ENCODE assay signal across 30 cellular contexts in the genomic region with DNA sequence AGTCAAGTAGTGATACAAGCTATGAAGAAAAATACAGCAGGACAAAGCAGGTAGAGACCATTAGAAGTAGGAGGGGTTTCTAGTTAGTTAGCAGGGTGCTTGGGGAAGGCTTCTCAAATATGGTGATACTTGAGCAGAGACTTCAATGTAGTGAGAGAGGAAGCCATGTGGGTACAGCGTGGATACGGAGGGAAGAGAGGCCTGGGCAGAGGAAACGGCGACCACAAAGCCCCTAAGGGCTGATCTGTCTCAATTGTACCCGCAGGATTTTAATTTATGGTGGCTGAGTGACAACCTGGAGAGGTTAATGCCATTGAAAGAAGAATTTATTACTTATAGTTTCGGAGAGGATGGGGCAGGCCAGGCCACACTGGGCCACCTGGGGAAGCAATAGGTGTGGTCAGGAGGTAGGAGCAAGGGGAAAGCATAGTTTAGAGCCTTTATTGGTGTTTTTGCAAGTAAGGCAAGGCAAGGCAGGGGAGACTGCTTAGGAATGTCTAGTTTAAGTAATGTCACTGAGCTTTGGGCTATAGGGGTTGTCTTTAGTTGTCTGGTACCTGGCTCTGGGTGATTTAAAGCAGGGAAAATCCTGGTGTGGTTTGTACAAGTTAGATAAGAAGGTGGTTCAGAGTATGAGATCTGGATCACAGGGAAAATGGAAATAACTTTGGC. TPM values are rescaled to one million over a fixed set of nuclear protein-coding genes. Genes with fewer than 3 reads are reported as not detected.
A peak's percentile ranks its signal among the peaks of the same experiment; 100 is the strongest.
DNase-seq lines count a peak whose midpoint lies in the region; ATAC-seq and TF ChIP-seq lines count a peak whose summit lies in the region.
"Had no signal": no experiment of that assay in that cellular context is flagged by ENCODE, and none has a peak within 500 bp of the region (broad histone marks: within the 10 kb centered on the region; RNA-seq: fewer than 3 reads in every experiment).

No MANE protein-coding gene starts in this region.

- TF ChIP-seq EP300 in esophagus muscularis mucosa (IDR thresholded peaks at IDR 0.05): no peak

- H3K79me2 ChIP-seq in GM23338 (replicated peaks; ENCODE audit: insufficient read depth): no peaks in the 10 kb centered on the region

- WGBS in esophagus muscularis mucosa: 73% methylated on average over 6 of the region's 6 CpGs

- 0 out of 2 replicates have a peak overlapping the region, but pooled peaks have one; percentile 13 for H3K27ac Mint-ChIP-seq in GM23338
- H3K27ac Mint-ChIP-seq in type B pancreatic cell: peak overlapping the region; percentile 52
- H3K27ac Mint-ChIP-seq: activated B cell treated with CpG ODN at 0.5 μM for 24 hours; activated CD8-positive, alpha-beta memory T cell treated with anti-CD3 and anti-CD28 coated beads, Interleukin-2, amount 10 ng/mL, durations not matched to agents 7 days and 5 days; T-cell had no signal

- H3K9me3 Mint-ChIP-seq in GM23338: peaks cover 14% of the 10 kb centered on the region
- H3K9me3 Mint-ChIP-seq in type B pancreatic cell: peaks cover 7% of the 10 kb centered on the region

- no peak overlapping the region for H3K4me2 ChIP-seq in GM23338
- H3K4me2 ChIP-seq: KMS-11 had no signal

- H3K27ac ChIP-seq in GM23338 (ENCODE audit: low read depth) (no peak overlapping the region), SK-N-MC (0 out of 2 replicates have a peak overlapping the region, but pooled peaks have one; percentile 9), esophagus muscularis mucosa (replicated peaks in 1 of 4) (no peak overlapping the region)
- H3K27ac ChIP-seq: esophagus squamous epithelium, foreskin keratinocyte, heart right ventricle, KMS-11, psoas muscle, SJSA1, tibial artery had no signal

- no peaks in the 10 kb centered on the region for H3K27me3 ChIP-seq in GM23338 (ENCODE audit: insufficient read depth)
- H3K27me3 ChIP-seq in esophagus muscularis mucosa: no peaks in the 10 kb centered on the region
- H3K27me3 ChIP-seq: esophagus squamous epithelium, foreskin keratinocyte, heart right ventricle, SJSA1, tibial artery had no signal

- H3K4me1 Mint-ChIP-seq in GM23338: peaks cover 26% of the 10 kb centered on the region
- H3K4me1 Mint-ChIP-seq in type B pancreatic cell (ENCODE audit: unreplicated experiment): no peaks in the 10 kb centered on the region
- H3K4me1 Mint-ChIP-seq: activated B cell treated with CpG ODN at 0.5 μM for 24 hours had no signal

- peaks cover 24% of the 10 kb centered on the region for H3K4me1 ChIP-seq in GM23338 (ENCODE audit: insufficient read depth)
- H3K4me1 ChIP-seq in esophagus muscularis mucosa: no peaks in the 10 kb centered on the region
- H3K4me1 ChIP-seq: esophagus squamous epithelium, foreskin keratinocyte, heart right ventricle, psoas muscle, SJSA1, tibial artery had no signal

- no peaks in the 10 kb centered on the region for H4K20me1 ChIP-seq in GM23338 (replicated peaks; ENCODE audit: insufficient read depth)

- DNase-seq in GM23338 (ENCODE audit: low spot score) (no peak), SK-N-MC (ENCODE audit: low read depth, low spot score) (no peak), esophagus muscularis mucosa (ENCODE audit: extremely low spot score) (peak; percentile 47), type B pancreatic cell (ENCODE audit: extremely low spot score, unreplicated experiment) (no peak), NCI-H2227 (lab: John Stamatoyannopoulos, UW; ENCODE audit: unreplicated experiment) (no peak), RKO (ENCODE audit: low spot score) (no peak)
- DNase-seq: activated B cell treated with CpG ODN at 0.5 μM for 24 hours; activated CD4-positive, alpha-beta T cell treated with anti-CD3 and anti-CD28 coated beads, Interleukin-2, amount 50 U/mL, for 1 hour; activated CD8-positive, alpha-beta memory T cell treated with anti-CD3 and anti-CD28 coated beads, Interleukin-2, amount 10 ng/mL, durations not matched to agents 7 days and 5 days; activated gamma-delta T cell; activated T-cell treated with anti-CD3 and anti-CD28 coated beads, Interleukin-2, amount 50 U/mL, for 4 hours; central memory CD4-positive, alpha-beta T cell; DMS53; esophagus squamous epithelium; foreskin keratinocyte; H7; heart right ventricle; naive thymus-derived CD4-positive, alpha-beta T cell; NCI-H146; NCI-H446 treated with DMSO at 0.1 percent for 48 hours; psoas muscle; stimulated activated CD4-positive, alpha-beta T cell treated with anti-CD3 and anti-CD28 coated beads, Interleukin-4, amount 100 ng/mL, for 24 hours; T-cell; tibial artery had no signal

- peaks cover 1% of the 10 kb centered on the region for H3K27me3 Mint-ChIP-seq in GM23338 (ENCODE audit: insufficient read depth, low read depth, poor library complexity)
- H3K27me3 Mint-ChIP-seq in type B pancreatic cell: no peaks in the 10 kb centered on the region
- H3K27me3 Mint-ChIP-seq: activated CD8-positive, alpha-beta memory T cell treated with anti-CD3 and anti-CD28 coated beads, Interleukin-2, amount 10 ng/mL, durations not matched to agents 7 days and 5 days; naive thymus-derived CD4-positive, alpha-beta T cell; T-cell had no signal

- intact Hi-C loops in esophagus muscularis mucosa (cut with DNase I): no loop called here

- H3K9me2 ChIP-seq in GM23338 (ENCODE audit: insufficient read depth): no peaks in the 10 kb centered on the region

- H3K36me3 Mint-ChIP-seq in GM23338 (ENCODE audit: low read depth) (peaks cover 14% of the 10 kb centered on the region; the same call in 2 of the 3 replicates), type B pancreatic cell (no peaks in the 10 kb centered on the region)

- no peak for TF ChIP-seq POLR2A in esophagus muscularis mucosa (IDR thresholded peaks at IDR 0.05; ENCODE audit: low read depth)

- H3K4me3 ChIP-seq in GM23338 (no peak overlapping the region), SK-N-MC (no peak overlapping the region), esophagus muscularis mucosa (no peak overlapping the region)
- H3K4me3 ChIP-seq: esophagus squamous epithelium, heart right ventricle, psoas muscle, SJSA1, tibial artery had no signal

- ATAC-seq in GM23338 (no peak; the same call in 2 of the 3 replicates), GM21515 (IDR thresholded peaks at IDR 0.05; ENCODE audit: unreplicated experiment) (no peak)
- ATAC-seq: activated CD8-positive, alpha-beta memory T cell treated with anti-CD3 and anti-CD28 coated beads, Interleukin-2, amount 10 ng/mL, durations not matched to agents 7 days and 5 days; activated T-cell treated with anti-CD3 and anti-CD28 coated beads, Interleukin-2, amount 50 U/mL, for 4 hours; foreskin keratinocyte; heart right ventricle; naive thymus-derived CD4-positive, alpha-beta T cell; psoas muscle; sciatic nerve; T-cell had no signal

- TF ChIP-seq CTCF in GM23338 (conservative IDR thresholded peaks at IDR 0.05; ENCODE audit: low read depth in 2 of 2): no peak
- TF ChIP-seq CTCF in esophagus muscularis mucosa (IDR thresholded peaks at IDR 0.05): no peak
- no peak for TF ChIP-seq CTCF in type B pancreatic cell (conservative IDR thresholded peaks at IDR 0.05)

- H3K4me3 Mint-ChIP-seq in GM23338: no peak overlapping the region
- no peak overlapping the region for H3K4me3 Mint-ChIP-seq in type B pancreatic cell
- H3K4me3 Mint-ChIP-seq: activated B cell treated with CpG ODN at 0.5 μM for 24 hours; activated CD8-positive, alpha-beta memory T cell treated with anti-CD3 and anti-CD28 coated beads, Interleukin-2, amount 10 ng/mL, durations not matched to agents 7 days and 5 days; activated T-cell treated with anti-CD3 and anti-CD28 coated beads, Interleukin-2, amount 50 U/mL, for 4 hours; naive thymus-derived CD4-positive, alpha-beta T cell; T-cell had no signal

- H3K9ac ChIP-seq in SK-N-MC (ENCODE audit: insufficient read length): no peak overlapping the region
- H3K9ac ChIP-seq: KMS-11 had no signal

- H2AFZ ChIP-seq in GM23338: peak overlapping the region; percentile 56; the same call in 1 of the 2 replicates

- H3K36me3 ChIP-seq in GM23338 (ENCODE audit: insufficient read depth) (peaks cover 1% of the 10 kb centered on the region; the same call in 1 of the 2 replicates), SK-N-MC (ENCODE audit: insufficient read depth, low read length) (no peaks in the 10 kb centered on the region), esophagus muscularis mucosa (no peaks in the 10 kb centered on the region)
- H3K36me3 ChIP-seq: esophagus squamous epithelium, heart right ventricle, SJSA1, tibial artery had no signal

- H3K9me3 ChIP-seq in SK-N-MC (ENCODE audit: low read depth, low read length) (peaks cover 3% of the 10 kb centered on the region; the same call in 1 of the 2 replicates), esophagus muscularis mucosa (peaks cover 0 to 11% (median 10%) of the 10 kb centered on the region in 4 donors)
- H3K9me3 ChIP-seq: psoas muscle had no signal

- H3F3A ChIP-seq in GM23338 (replicated peaks; ENCODE audit: low read depth): no peaks in the 10 kb centered on the region

TF ChIP-seq in GM23338, 12 proteins besides CTCF, POLR2A, EP300 and RAD21 (continues in another document):
- TF ChIP-seq EZH2phosphoT487 (IDR thresholded peaks at IDR 0.05; ENCODE audit: unreplicated experiment) (no peak), JUNB (IDR thresholded peaks at IDR 0.05; ENCODE audit: unreplicated experiment) (no peak)
- TF ChIP-seq, protein P1, sequence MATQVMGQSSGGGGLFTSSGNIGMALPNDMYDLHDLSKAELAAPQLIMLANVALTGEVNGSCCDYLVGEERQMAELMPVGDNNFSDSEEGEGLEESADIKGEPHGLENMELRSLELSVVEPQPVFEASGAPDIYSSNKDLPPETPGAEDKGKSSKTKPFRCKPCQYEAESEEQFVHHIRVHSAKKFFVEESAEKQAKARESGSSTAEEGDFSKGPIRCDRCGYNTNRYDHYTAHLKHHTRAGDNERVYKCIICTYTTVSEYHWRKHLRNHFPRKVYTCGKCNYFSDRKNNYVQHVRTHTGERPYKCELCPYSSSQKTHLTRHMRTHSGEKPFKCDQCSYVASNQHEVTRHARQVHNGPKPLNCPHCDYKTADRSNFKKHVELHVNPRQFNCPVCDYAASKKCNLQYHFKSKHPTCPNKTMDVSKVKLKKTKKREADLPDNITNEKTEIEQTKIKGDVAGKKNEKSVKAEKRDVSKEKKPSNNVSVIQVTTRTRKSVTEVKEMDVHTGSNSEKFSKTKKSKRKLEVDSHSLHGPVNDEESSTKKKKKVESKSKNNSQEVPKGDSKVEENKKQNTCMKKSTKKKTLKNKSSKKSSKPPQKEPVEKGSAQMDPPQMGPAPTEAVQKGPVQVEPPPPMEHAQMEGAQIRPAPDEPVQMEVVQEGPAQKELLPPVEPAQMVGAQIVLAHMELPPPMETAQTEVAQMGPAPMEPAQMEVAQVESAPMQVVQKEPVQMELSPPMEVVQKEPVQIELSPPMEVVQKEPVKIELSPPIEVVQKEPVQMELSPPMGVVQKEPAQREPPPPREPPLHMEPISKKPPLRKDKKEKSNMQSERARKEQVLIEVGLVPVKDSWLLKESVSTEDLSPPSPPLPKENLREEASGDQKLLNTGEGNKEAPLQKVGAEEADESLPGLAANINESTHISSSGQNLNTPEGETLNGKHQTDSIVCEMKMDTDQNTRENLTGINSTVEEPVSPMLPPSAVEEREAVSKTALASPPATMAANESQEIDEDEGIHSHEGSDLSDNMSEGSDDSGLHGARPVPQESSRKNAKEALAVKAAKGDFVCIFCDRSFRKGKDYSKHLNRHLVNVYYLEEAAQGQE (IDR thresholded peaks at IDR 0.05; ENCODE audit: unreplicated experiment): no peak

RNA-seq across cellular contexts. Expression of gene GCNT4, which starts 42.7 kb away (rescaled TPM):
- 3.3 and 5.4 TPM in 2 replicates for total RNA-seq in GM23338 (2014; rRNA removed; shearing (Covaris generic))
- polyA plus RNA-seq in GM23338 (2016; fragmentation: Nextera tagmentation; extraction: Ambion mirVana): 1.4 and 2.5 TPM in 2 replicates
- total RNA-seq in esophagus muscularis mucosa (1 to 10 TPM; 3.6 to 7.8 (median 4.9) TPM), type B pancreatic cell (ENCODE audit: low replicate concordance) (7.1 and 8.3 TPM in 2 replicates)
- total RNA-seq: activated B cell treated with CpG ODN at 0.5 μM for 24 hours, HT1080, RPMI7951 had no signal
